Comparison of ENCODE assay signal across 13 cellular contexts in genomic region chr2:20620271-20620681, GRCh38. TPM values are rescaled to one million over a fixed set of nuclear protein-coding genes. Genes with fewer than 3 reads are reported as not detected.
DNase-seq lines count a peak whose midpoint lies in the region; ATAC-seq, FAIRE-seq and TF ChIP-seq lines count a peak whose summit lies in the region.
"Had no signal": no experiment of that assay in that cellular context is flagged by ENCODE, and none has a peak within 500 bp of the region (broad histone marks: within the 10 kb centered on the region; RNA-seq: fewer than 3 reads in every experiment).

No MANE protein-coding gene starts in this region.

- H3K9me3 ChIP-seq in astrocyte (ENCODE audit: insufficient read depth, low read depth, low read length) (no peaks in the 10 kb centered on the region), transverse colon (no peaks in the 10 kb centered on the region)
- H3K9me3 ChIP-seq: BLaER1 had no signal

- H3K36me3 ChIP-seq in astrocyte (ENCODE audit: insufficient read depth, low read length), result no peaks in the 10 kb centered on the region
- peaks cover 0 to 34% (median 3%) of the 10 kb centered on the region in 4 donors for H3K36me3 ChIP-seq in transverse colon

- in situ Hi-C loops in transverse colon (cut with MboI; ENCODE audit: low pct_ligation_motif_present in 1 of 4, low pct_unique_long_range_greater_than_20kb in 1 of 4, low sequenced_read_pairs in 3 of 4), result no loop called here

- H3K79me2 ChIP-seq in astrocyte (ENCODE audit: insufficient read depth, low read length), result no peaks in the 10 kb centered on the region

- DNase-seq in astrocyte (ENCODE audit: low read depth), result no peak
- DNase-seq in Right ventricle myocardium superior, result peak; percentile 38
- no peak for DNase-seq in nephron progenitor cell
- DNase-seq in transverse colon, result peak; percentile 5
- DNase-seq in SHP77 (lab: John Stamatoyannopoulos, UW), result no peak
- DNase-seq in activated CD8-positive, alpha-beta memory T cell treated with anti-CD3 and anti-CD28 coated beads, Interleukin-2, amount 10 ng/mL, durations not matched to agents 7 days and 5 days, result no peak
- DNase-seq: DMS53, SIG-M5 had no signal

- H3K27ac Mint-ChIP-seq in astrocyte (ENCODE audit: unreplicated experiment), result peak overlapping the region; percentile 31
- H3K27ac Mint-ChIP-seq in nephron progenitor cell, result peak overlapping the region; percentile 21
- H3K27ac Mint-ChIP-seq in activated CD8-positive, alpha-beta memory T cell treated with anti-CD3 and anti-CD28 coated beads, Interleukin-2, amount 10 ng/mL, durations not matched to agents 7 days and 5 days, result no peak overlapping the region

- H3K4me1 Mint-ChIP-seq in astrocyte (ENCODE audit: low read depth, unreplicated experiment) (peaks cover 9% of the 10 kb centered on the region), nephron progenitor cell (peaks cover 57% of the 10 kb centered on the region)
- H3K4me1 Mint-ChIP-seq in activated CD8-positive, alpha-beta memory T cell treated with anti-CD3 and anti-CD28 coated beads, Interleukin-2, amount 10 ng/mL, durations not matched to agents 7 days and 5 days, result peaks cover 2% of the 10 kb centered on the region

- H3K9ac ChIP-seq in astrocyte (ENCODE audit: low read length), result no peak overlapping the region
- H3K9ac ChIP-seq: BLaER1 had no signal

- TF ChIP-seq POLR2A in transverse colon (IDR thresholded peaks at IDR 0.05), result no peak

- H3K4me3 ChIP-seq in astrocyte (ENCODE audit: insufficient read depth, low read depth, low read length), result no peak overlapping the region
- no peak overlapping the region for H3K4me3 ChIP-seq in transverse colon
- H3K4me3 ChIP-seq: BLaER1, skin epidermis had no signal

- intact Hi-C loops in Right ventricle myocardium superior (cut with DNase I) (no loop called here), transverse colon (cut with DNase I; ENCODE audit: low total_unique reads) (loop anchor here (1.0 kb wide), 1 partner anchor 36 kb away; no protein-coding TSS in a partner anchor)

- TF ChIP-seq EP300 in transverse colon (IDR thresholded peaks at IDR 0.05; ENCODE audit: low read depth), result no peak

- CTCF ChIA-PET in activated CD8-positive, alpha-beta memory T cell treated with anti-CD3 and anti-CD28 coated beads, Interleukin-2, amount 10 ng/mL, durations not matched to agents 7 days and 5 days (lab: Charles Lee), result no interaction called here

- H3K4me3 Mint-ChIP-seq in astrocyte (ENCODE audit: unreplicated experiment), result no peak overlapping the region
- no peak overlapping the region for H3K4me3 Mint-ChIP-seq in nephron progenitor cell
- no peak overlapping the region for H3K4me3 Mint-ChIP-seq in activated CD8-positive, alpha-beta memory T cell treated with anti-CD3 and anti-CD28 coated beads, Interleukin-2, amount 10 ng/mL, durations not matched to agents 7 days and 5 days

- H3K27ac ChIP-seq in astrocyte (ENCODE audit: low read depth, low read length) (no peak overlapping the region), transverse colon (peak overlapping the region; percentile 90 to 91 (median 90))
- H3K27ac ChIP-seq: BLaER1 had no signal

- H3K27me3 ChIP-seq in astrocyte (ENCODE audit: insufficient read depth, low read length) (no peaks in the 10 kb centered on the region), transverse colon (no peaks in the 10 kb centered on the region)
- H3K27me3 ChIP-seq: BLaER1 had no signal

- FAIRE-seq in astrocyte (lab: Jason Lieb, UNC), result no peak
- FAIRE-seq: bronchial epithelial cell had no signal

- ATAC-seq in Right ventricle myocardium superior (ENCODE audit: poor library complexity), result no peak
- no peak for ATAC-seq in HG03342 (IDR thresholded peaks at IDR 0.05; ENCODE audit: unreplicated experiment)
- no peak for ATAC-seq in activated CD8-positive, alpha-beta memory T cell treated with anti-CD3 and anti-CD28 coated beads, Interleukin-2, amount 10 ng/mL, durations not matched to agents 7 days and 5 days
- ATAC-seq: HCT116 had no signal

- H3K36me3 Mint-ChIP-seq in astrocyte (ENCODE audit: low read depth, unreplicated experiment) (peaks cover 12% of the 10 kb centered on the region), nephron progenitor cell (ENCODE audit: low read depth) (no peaks in the 10 kb centered on the region)
- no peaks in the 10 kb centered on the region for H3K36me3 Mint-ChIP-seq in activated CD8-positive, alpha-beta memory T cell treated with anti-CD3 and anti-CD28 coated beads, Interleukin-2, amount 10 ng/mL, durations not matched to agents 7 days and 5 days

- 82% methylated on average over 8 of the region's 8 CpGs; no CpG with 5 or more reads in 1 of the 2 donors for WGBS in transverse colon (ENCODE audit: low coverage in 1 of 2), 2 donors

- H3K27me3 Mint-ChIP-seq in astrocyte (ENCODE audit: low read depth, unreplicated experiment), result peaks cover 2% of the 10 kb centered on the region
- H3K27me3 Mint-ChIP-seq in nephron progenitor cell (ENCODE audit: low read depth, poor library complexity), result peaks cover 3% of the 10 kb centered on the region
- H3K27me3 Mint-ChIP-seq in activated CD8-positive, alpha-beta memory T cell treated with anti-CD3 and anti-CD28 coated beads, Interleukin-2, amount 10 ng/mL, durations not matched to agents 7 days and 5 days, result no peaks in the 10 kb centered on the region

- peaks cover 15% of the 10 kb centered on the region for H3K4me1 ChIP-seq in astrocyte (ENCODE audit: insufficient read depth, low read length)
- peaks cover 38 to 55% (median 48%) of the 10 kb centered on the region in 4 donors for H3K4me1 ChIP-seq in transverse colon

- H3K9me3 Mint-ChIP-seq in astrocyte (ENCODE audit: unreplicated experiment), result no peaks in the 10 kb centered on the region
- H3K9me3 Mint-ChIP-seq in nephron progenitor cell, result no peaks in the 10 kb centered on the region
- H3K9me3 Mint-ChIP-seq in activated CD8-positive, alpha-beta memory T cell treated with anti-CD3 and anti-CD28 coated beads, Interleukin-2, amount 10 ng/mL, durations not matched to agents 7 days and 5 days (ENCODE audit: low read depth), result no peaks in the 10 kb centered on the region

- no peak for TF ChIP-seq CTCF in astrocyte (IDR thresholded peaks at IDR 0.05; ENCODE audit: insufficient read depth, low read depth, low read length)
- no peak for TF ChIP-seq CTCF in nephron progenitor cell (IDR thresholded peaks at IDR 0.05)
- TF ChIP-seq CTCF in transverse colon (IDR thresholded peaks at IDR 0.05), result no peak

- H4K20me1 ChIP-seq in astrocyte (ENCODE audit: insufficient read depth, low read length), result no peaks in the 10 kb centered on the region

- H2AFZ ChIP-seq in astrocyte (ENCODE audit: low read depth, low read length), result no peak overlapping the region

- H3K4me2 ChIP-seq in astrocyte (ENCODE audit: low read length), result no peak overlapping the region

RNA-seq across cellular contexts. Expression of gene HS1BP3, which starts 30.6 kb away (rescaled TPM):
- total RNA-seq in astrocyte (20.7 and 21.0 TPM in 2 replicates), Right ventricle myocardium superior (19.7 TPM), transverse colon (10 to 100 TPM; 29.5 to 44.2 (median 33.1) TPM)
- 10 to 100 TPM; 12.8 to 12.9 TPM for total RNA-seq in activated CD8-positive, alpha-beta memory T cell treated with anti-CD3 and anti-CD28 coated beads, Interleukin-2, amount 10 ng/mL, durations not matched to agents 7 days and 5 days

RNA-seq across cellular contexts. Expression of gene GDF7, which starts 46.7 kb away (rescaled TPM):
- 0.91 and 1.9 TPM in 2 replicates for total RNA-seq in astrocyte
- 0.38 TPM for total RNA-seq in Right ventricle myocardium superior
- total RNA-seq in transverse colon, result 1 to 10 TPM in 1 of 4 donors, under 1 TPM in 3; 0.20 to 1.1 (median 0.58) TPM
- total RNA-seq in activated CD8-positive, alpha-beta memory T cell treated with anti-CD3 and anti-CD28 coated beads, Interleukin-2, amount 10 ng/mL, durations not matched to agents 7 days and 5 days, result not detected

Comparison
In these comparisons a context has a peak if more than half of its experiments do, and no peak if none do; other contexts are left out.
1. DNase-seq: peak in Right ventricle myocardium superior (single experiment) and transverse colon (single experiment); none in astrocyte (single experiment), nephron progenitor cell (single experiment), SHP77 (0 of 2) and activated CD8-positive, alpha-beta memory T cell treated with anti-CD3 and anti-CD28 coated beads, Interleukin-2, amount 10 ng/mL, durations not matched to agents 7 days and 5 days (single experiment).